ENCODE assay signal across 20 cellular contexts in genomic region chr19:6599866-6600454, GRCh38. TPM values are rescaled to one million over a fixed set of nuclear protein-coding genes. Genes with fewer than 3 reads are reported as not detected.
DNase-seq lines count a peak whose midpoint lies in the region; ATAC-seq, FAIRE-seq and TF ChIP-seq lines count a peak whose summit lies in the region.
"Had no signal": no experiment of that assay in that cellular context is flagged by ENCODE, and none has a peak within 500 bp of the region (broad histone marks: within the 10 kb centered on the region; RNA-seq: fewer than 3 reads in every experiment).

No MANE protein-coding gene starts in this region.

- H3K27me3 Mint-ChIP-seq in activated CD8-positive, alpha-beta memory T cell treated with anti-CD3 and anti-CD28 coated beads, Interleukin-2, amount 10 ng/mL, durations not matched to agents 7 days and 5 days, result no peaks in the 10 kb centered on the region
- peaks cover 8% of the 10 kb centered on the region for H3K27me3 Mint-ChIP-seq in neural progenitor cell (ENCODE audit: insufficient read depth, low read depth)

- peaks cover 71% of the 10 kb centered on the region for H3K4me1 Mint-ChIP-seq in activated CD8-positive, alpha-beta memory T cell treated with anti-CD3 and anti-CD28 coated beads, Interleukin-2, amount 10 ng/mL, durations not matched to agents 7 days and 5 days
- H3K4me1 Mint-ChIP-seq in neural progenitor cell, result peaks cover 3% of the 10 kb centered on the region

- TF ChIP-seq POLR2A in GM12878 (IDR thresholded peaks at IDR 0.05; ENCODE audit: low read depth, low read length), result no peak

- POLR2A ChIA-PET in OCI-LY7 (lab: Charles Lee), result interaction anchor here (0.6 to 2.4 kb wide), 7 partner anchors 9 to 264 kb away, joined by 3 to 11 read pairs (median 4); no protein-coding TSS in a partner anchor
- POLR2A ChIA-PET in GM12878 (lab: Charles Lee), result interaction anchor here (0.6 to 3.5 kb wide), 14 partner anchors 10 to 264 kb away, joined by 3 to 46 read pairs (median 6); partner anchors contain the start of genes CD70 and TNFSF14

- DNase-seq in activated CD8-positive, alpha-beta memory T cell treated with anti-CD3 and anti-CD28 coated beads, Interleukin-2, amount 10 ng/mL, durations not matched to agents 7 days and 5 days, result no peak
- no peak for DNase-seq in activated CD8-positive, alpha-beta memory T cell treated with anti-CD3 and anti-CD28 coated beads, Interleukin-2, amount 50 U/mL, for 4 hours
- DNase-seq in OCI-LY7 (ENCODE audit: low spot score) (no peak), GM12878 (ENCODE audit: low read depth, low spot score) (no peak), neural progenitor cell (ENCODE audit: low spot score) (no peak), upper lobe of right lung (no peak), HTR-8/SVneo (ENCODE audit: insufficient read length, low spot score) (no peak)
- DNase-seq: Calu3, DMS79, H7, Kasumi-1, MV-4-11, NCI-H1417 treated with DMSO at 0.1 percent for 48 hours, NCI-H2029 treated with DMSO at 0.1 percent for 48 hours, NCI-H510A treated with DMSO at 0.1 percent for 48 hours, PC-3 had no signal

- SMC1A ChIA-PET in GM12878 (lab: Charles Lee; ENCODE audit: uncharacterized antibody, unreplicated experiment), result interaction anchor here (0.8 to 7.3 kb wide), 20 partner anchors 9 to 263 kb away, joined by 3 to 100 read pairs (median 6); partner anchors contain the start of genes CD70, TNFSF9 and VAV1

- H3K9me3 Mint-ChIP-seq in activated CD8-positive, alpha-beta memory T cell treated with anti-CD3 and anti-CD28 coated beads, Interleukin-2, amount 10 ng/mL, durations not matched to agents 7 days and 5 days (ENCODE audit: low read depth), result no peaks in the 10 kb centered on the region
- H3K9me3 Mint-ChIP-seq in neural progenitor cell, result peaks cover 10% of the 10 kb centered on the region

- H3K27me3 ChIP-seq in GM12878 (replicated peaks in 1 of 2; ENCODE audit: control insufficient read depth in 2 of 2, insufficient read depth in 2 of 2, low read length in 1 of 2), result no peaks in the 10 kb centered on the region
- no peaks in the 10 kb centered on the region for H3K27me3 ChIP-seq in neural progenitor cell
- H3K27me3 ChIP-seq in upper lobe of right lung, result no peaks in the 10 kb centered on the region
- H3K27me3 ChIP-seq: SJSA1 had no signal

- no peak for TF ChIP-seq EP300 in GM12878 (IDR thresholded peaks at IDR 0.05; ENCODE audit: borderline replicate concordance in 1 of 2, control insufficient read depth in 1 of 2, low read depth in 2 of 2, low read length in 2 of 2)

- peaks cover 8% of the 10 kb centered on the region for H3K36me3 Mint-ChIP-seq in activated CD8-positive, alpha-beta memory T cell treated with anti-CD3 and anti-CD28 coated beads, Interleukin-2, amount 10 ng/mL, durations not matched to agents 7 days and 5 days
- no peaks in the 10 kb centered on the region for H3K36me3 Mint-ChIP-seq in neural progenitor cell

- no peaks in the 10 kb centered on the region for H4K20me1 ChIP-seq in OCI-LY7 (ENCODE audit: insufficient read depth, low read length)
- H4K20me1 ChIP-seq in GM12878 (ENCODE audit: control insufficient read depth, insufficient read depth), result no peaks in the 10 kb centered on the region
- H4K20me1 ChIP-seq in neural progenitor cell (ENCODE audit: low read depth), result no peaks in the 10 kb centered on the region

- H3K27ac ChIP-seq in OCI-LY7 (ENCODE audit: low read depth, low read length, poor library complexity, severe bottlenecking) (peak overlapping the region; percentile 92), GM12878 (ENCODE audit: control insufficient read depth, insufficient read depth) (peak overlapping the region; percentile 95), neural progenitor cell (no peak overlapping the region), upper lobe of right lung (no peak overlapping the region)
- H3K27ac ChIP-seq: SJSA1 had no signal

- peak overlapping the region; percentile 90 for H3K9ac ChIP-seq in GM12878 (ENCODE audit: control insufficient read depth, insufficient read depth, low read length)
- H3K9ac ChIP-seq in neural progenitor cell, result no peak overlapping the region

- TF ChIP-seq CTCF in OCI-LY7 (conservative IDR thresholded peaks at IDR 0.05; ENCODE audit: low read length), result no peak
- no peak for TF ChIP-seq CTCF in GM12878 (IDR thresholded peaks at IDR 0.05 in 2 of 3, conservative IDR thresholded peaks at IDR 0.05 in 1 of 3; ENCODE audit: control insufficient read depth in 2 of 3, extremely low read depth in 1 of 3, insufficient read depth in 1 of 3, low read depth in 3 of 3, low read length in 3 of 3)
- TF ChIP-seq CTCF in neural progenitor cell (IDR thresholded peaks at IDR 0.05), result no peak
- no peak for TF ChIP-seq CTCF in upper lobe of right lung (IDR thresholded peaks at IDR 0.05)

- peaks cover 66% of the 10 kb centered on the region for H3K4me1 ChIP-seq in OCI-LY7 (ENCODE audit: insufficient read depth, low read length, poor library complexity, severe bottlenecking)
- H3K4me1 ChIP-seq in GM12878 (ENCODE audit: control insufficient read depth, insufficient read depth, low read length), result peaks cover 32% of the 10 kb centered on the region
- H3K4me1 ChIP-seq in neural progenitor cell, result no peaks in the 10 kb centered on the region
- no peaks in the 10 kb centered on the region for H3K4me1 ChIP-seq in upper lobe of right lung

- H3F3A ChIP-seq in neural progenitor cell (ENCODE audit: low read depth), result no peaks in the 10 kb centered on the region

- H3K4me3 Mint-ChIP-seq in activated CD8-positive, alpha-beta memory T cell treated with anti-CD3 and anti-CD28 coated beads, Interleukin-2, amount 10 ng/mL, durations not matched to agents 7 days and 5 days, result peak overlapping the region; percentile 86
- no peak overlapping the region for H3K4me3 Mint-ChIP-seq in neural progenitor cell

- peaks cover 19% of the 10 kb centered on the region for H3K36me3 ChIP-seq in OCI-LY7 (ENCODE audit: insufficient read depth, low read length)
- H3K36me3 ChIP-seq in GM12878 (ENCODE audit: control insufficient read depth in 2 of 2, insufficient read depth in 2 of 2, low read length in 1 of 2), result no peaks in the 10 kb centered on the region; a peak in 2 of 4 replicates
- H3K36me3 ChIP-seq in neural progenitor cell, result no peaks in the 10 kb centered on the region
- no peaks in the 10 kb centered on the region for H3K36me3 ChIP-seq in upper lobe of right lung
- H3K36me3 ChIP-seq: SJSA1 had no signal

- CTCF ChIA-PET in activated CD8-positive, alpha-beta memory T cell treated with anti-CD3 and anti-CD28 coated beads, Interleukin-2, amount 10 ng/mL, durations not matched to agents 7 days and 5 days (lab: Charles Lee), result interaction anchor here (1.3 kb wide), 1 partner anchor 13 kb away, joined by 3 read pairs; no protein-coding TSS in a partner anchor
- CTCF ChIA-PET in OCI-LY7 (lab: Charles Lee; ENCODE audit: unreplicated experiment) (interaction anchor here (1.0 kb wide), 1 partner anchor 22 kb away, joined by 3 read pairs; no protein-coding TSS in a partner anchor), GM12878 (lab: Yijun Ruan, JAX) (interaction anchor here (0.9 to 3.8 kb wide), 9 partner anchors 9 to 138 kb away, joined by 3 to 14 read pairs (median 5); partner anchors contain the start of gene GPR108)

- intact Hi-C loops in OCI-LY7 (cut with micrococcal nuclease; ENCODE audit: unreplicated experiment) (loop anchor here (5.0 kb wide), 2 partner anchors 137 to 138 kb away; partner anchors contain the start of genes CRB3, GPR108 and TRIP10), GM12878 (cut with micrococcal nuclease; ENCODE audit: unreplicated experiment) (loop anchor here (2.0 kb wide), 1 partner anchor 71 kb away; no protein-coding TSS in a partner anchor), upper lobe of right lung (cut with DNase I) (no loop called here)

- H2AFZ ChIP-seq in OCI-LY7 (ENCODE audit: low read length) (peak overlapping the region; percentile 49; the same call in 1 of the 2 replicates), GM12878 (ENCODE audit: control insufficient read depth, low read depth, low read length) (no peak overlapping the region), neural progenitor cell (replicated peaks) (no peak overlapping the region)

- no TSS peak for BruUV-seq in OCI-LY7 (replicated peaks; lab: Mats Ljungman, UMichigan)
- BruUV-seq in GM12878 (replicated peaks; lab: Mats Ljungman, UMichigan), result no TSS peak

- WGBS in GM12878 (ENCODE audit: insufficient coverage, insufficient replicate concordance, low lambda C conversion rate, missing lambda C conversion rate), result 65% methylated on average over 8 of the region's 8 CpGs

- ATAC-seq in activated CD8-positive, alpha-beta memory T cell treated with anti-CD3 and anti-CD28 coated beads, Interleukin-2, amount 10 ng/mL, durations not matched to agents 7 days and 5 days, result no peak
- ATAC-seq in GM12878 (peak; percentile 53), upper lobe of right lung (no peak), GM19351 (IDR thresholded peaks at IDR 0.05; ENCODE audit: unreplicated experiment) (no peak)
- ATAC-seq: PC-3 had no signal

- no peak for TF ChIP-seq RAD21 in GM12878 (IDR thresholded peaks at IDR 0.05; ENCODE audit: insufficient read depth, low read depth, low read length)

- FAIRE-seq in GM12878 (lab: Jason Lieb, UNC) (no peak), HTR-8/SVneo (lab: Jason Lieb, UNC) (no peak)
- FAIRE-seq: A204.1, G401.6 had no signal

- H3K9me3 ChIP-seq in OCI-LY7 (ENCODE audit: low read length) (no peaks in the 10 kb centered on the region), GM12878 (replicated peaks; ENCODE audit: control insufficient read depth, insufficient read depth, low read length) (peaks cover 8% of the 10 kb centered on the region; the same call in 2 of the 3 replicates), neural progenitor cell (ENCODE audit: low read depth) (no peaks in the 10 kb centered on the region), upper lobe of right lung (no peaks in the 10 kb centered on the region)
- H3K9me3 ChIP-seq: SJSA1 had no signal

- H3K4me3 ChIP-seq in OCI-LY7 (ENCODE audit: low read depth, low read length, poor library complexity, severe bottlenecking), result peak overlapping the region; percentile 74
- peak overlapping the region; percentile 66 for H3K4me3 ChIP-seq in GM12878
- H3K4me3 ChIP-seq in neural progenitor cell, result no peak overlapping the region
- H3K4me3 ChIP-seq in upper lobe of right lung, result no peak overlapping the region
- H3K4me3 ChIP-seq: SJSA1 had no signal

- H3K79me2 ChIP-seq in OCI-LY7 (ENCODE audit: insufficient read depth, low read depth, low read length) (peaks cover 61% of the 10 kb centered on the region), GM12878 (ENCODE audit: control insufficient read depth, insufficient read depth, low read length) (peaks cover 67% of the 10 kb centered on the region), neural progenitor cell (ENCODE audit: low read depth) (no peaks in the 10 kb centered on the region)

- H3K27ac Mint-ChIP-seq in activated CD8-positive, alpha-beta memory T cell treated with anti-CD3 and anti-CD28 coated beads, Interleukin-2, amount 10 ng/mL, durations not matched to agents 7 days and 5 days, result peak overlapping the region; percentile 97
- H3K27ac Mint-ChIP-seq in neural progenitor cell, result no peak overlapping the region

- H3K4me2 ChIP-seq in OCI-LY7 (ENCODE audit: low read length) (peak overlapping the region; percentile 85), GM12878 (ENCODE audit: control insufficient read depth, insufficient read depth) (peak overlapping the region; percentile 76), neural progenitor cell (no peak overlapping the region)

- RAD21 ChIA-PET in GM12878 (lab: Charles Lee; ENCODE audit: unreplicated experiment), result interaction anchor here (0.9 to 3.4 kb wide), 17 partner anchors 9 to 264 kb away, joined by 3 to 31 read pairs (median 7); partner anchors contain the start of genes GPR108, TNFSF14 and TNFSF9

- no peaks in the 10 kb centered on the region for H3K9me2 ChIP-seq in OCI-LY7 (ENCODE audit: insufficient read depth, low read length)

- in situ Hi-C loops in GM12878 (cut with MboI), result no loop called here

RNA-seq across cellular contexts. Expression of gene CD70, which starts 9.0 kb away (rescaled TPM):
- 100 to 1,000 TPM in 1 of 2 experiments, 10 to 100 TPM in 1; 74.3 to 184 TPM for total RNA-seq in activated CD8-positive, alpha-beta memory T cell treated with anti-CD3 and anti-CD28 coated beads, Interleukin-2, amount 10 ng/mL, durations not matched to agents 7 days and 5 days
- 111 and 165 TPM in 2 replicates for total RNA-seq in OCI-LY7 (2014; rRNA removed; shearing (Covaris generic))
- total RNA-seq in OCI-LY7 (2022) (80.5 and 88.2 TPM in 2 replicates), GM12878 (2014; rRNA removed) (421 and 441 TPM in 2 replicates), GM12878 (2014; rRNA removed; fragmentation: Illumina TruSeq; extraction: Trizol) (151 and 155 TPM in 2 replicates), GM12878 (2021) (269 and 285 TPM in 2 replicates), neural progenitor cell (ENCODE audit: low replicate concordance) (1.2 TPM in 1 of 2 replicates, not detected in the other), upper lobe of right lung (1.7 TPM)
- 147 and 150 TPM in 2 replicates for total RNA-seq in GM12878 (2013; cell fraction: nucleolus; rRNA removed)
- 88.8 TPM for polyA plus RNA-seq in GM12878 (2011; ENCODE audit: low read depth)
- polyA plus RNA-seq in GM12878 (2011; rRNA removed) (117 and 262 TPM in 2 replicates), GM12878 (2014; fragmentation: Illumina TruSeq; extraction: Trizol) (9.4 and 52.9 TPM in 2 replicates), GM12878 (2014; fragmentation: Nextera tagmentation; extraction: Ambion mirVana) (10 to 100 TPM; 16.4 to 35.8 TPM), GM12878 (2014; rRNA removed) (405 and 437 TPM in 2 replicates), GM12878 (2016; fragmentation: Nextera tagmentation; extraction: Ambion mirVana) (100 to 1,000 TPM; 348 to 371 TPM)
- polyA plus RNA-seq in GM12878 (2011; cell fraction: cytosol; rRNA removed), result 434 and 636 TPM in 2 replicates
- polyA plus RNA-seq in GM12878 (2011; cell fraction: nucleus; rRNA removed), result 321 and 457 TPM in 2 replicates
- 227 and 312 TPM in 2 replicates for polyA plus RNA-seq in GM12878 (2012)
- 149 and 245 TPM in 2 replicates for polyA minus RNA-seq in GM12878 (2011; rRNA and poly(A)+ RNA removed)
- polyA minus RNA-seq in GM12878 (2011; cell fraction: cytosol; rRNA and poly(A)+ RNA removed), result 94.1 and 120 TPM in 2 replicates
- polyA minus RNA-seq in GM12878 (2011; cell fraction: nucleus; rRNA and poly(A)+ RNA removed), result 56.8 and 85.8 TPM in 2 replicates

Comparison
In these comparisons a context has a peak if more than half of its experiments do, and no peak if none do; other contexts are left out.
1. H3K27ac ChIP-seq: peak in OCI-LY7 (single experiment) and GM12878 (single experiment); none in neural progenitor cell (single experiment) and upper lobe of right lung (single experiment).
2. H3K4me3 ChIP-seq: peak in OCI-LY7 (single experiment) and GM12878 (single experiment); none in neural progenitor cell (single experiment) and upper lobe of right lung (single experiment).
3. RNA of gene CD70, which starts 9.0 kb away (total RNA-seq): 147 to 441 TPM in GM12878, 74.3 to 184 TPM in activated CD8-positive, alpha-beta memory T cell treated with anti-CD3 and anti-CD28 coated beads, Interleukin-2, amount 10 ng/mL, durations not matched to agents 7 days and 5 days and 80.5 to 165 TPM in OCI-LY7; 1.7 TPM in upper lobe of right lung (single experiment) and 1.2 TPM in neural progenitor cell; every median in the first group is over 10 times any median in the second.